In genomic region chr2:86035883-86036789, GRCh38 we compare ENCODE assay signal across 8 cellular contexts.
A peak's percentile ranks its signal among the peaks of the same experiment; 100 is the strongest.
DNase-seq lines count a peak whose midpoint lies in the region; ATAC-seq, FAIRE-seq and TF ChIP-seq lines count a peak whose summit lies in the region.

No MANE protein-coding gene starts in this region.

- TF ChIP-seq CTCF in glutamatergic neuron (IDR thresholded peaks at IDR 0.05; ENCODE audit: partially characterized antibody, unreplicated experiment), result peak; percentile 17
- TF ChIP-seq CTCF in progenitor cell of endocrine pancreas (IDR thresholded peaks at IDR 0.05; ENCODE audit: unreplicated experiment), result peak; percentile 54

- peak overlapping the region; percentile 96 for H3K27ac Mint-ChIP-seq in activated naive CD8-positive, alpha-beta T cell
- H3K27ac Mint-ChIP-seq in glutamatergic neuron (ENCODE audit: unreplicated experiment) (peak overlapping the region; percentile 96), progenitor cell of endocrine pancreas (peak overlapping the region; percentile 95)

- DNase-seq in DMS153 treated with DMSO at 0.1 percent for 48 hours (lab: John Stamatoyannopoulos, UW; ENCODE audit: unreplicated experiment) (peak; percentile 83), HTR-8/SVneo (ENCODE audit: insufficient read length, low spot score) (peak; percentile 24), RPMI7951 (ENCODE audit: low read depth) (peak; percentile 98), glutamatergic neuron (peak; percentile 56), progenitor cell of endocrine pancreas (ENCODE audit: low spot score, unreplicated experiment) (peak; percentile 26), cortex of kidney (lab: John Stamatoyannopoulos, UW) (no peak)

- peak; percentile 56 for ATAC-seq in GM21360 (IDR thresholded peaks at IDR 0.05; ENCODE audit: unreplicated experiment)

- FAIRE-seq in HTR-8/SVneo (lab: Jason Lieb, UNC), result no peak

- peaks cover 85% of the 10 kb centered on the region for H3K4me1 Mint-ChIP-seq in activated naive CD8-positive, alpha-beta T cell (ENCODE audit: low read depth)
- H3K4me1 Mint-ChIP-seq in glutamatergic neuron (ENCODE audit: low read depth, unreplicated experiment), result peaks cover 29% of the 10 kb centered on the region
- H3K4me1 Mint-ChIP-seq in progenitor cell of endocrine pancreas (ENCODE audit: low read depth), result peaks cover 11% of the 10 kb centered on the region

- no peaks in the 10 kb centered on the region for H3K9me3 Mint-ChIP-seq in activated naive CD8-positive, alpha-beta T cell (ENCODE audit: low read depth)
- peaks cover 6% of the 10 kb centered on the region for H3K9me3 Mint-ChIP-seq in glutamatergic neuron (ENCODE audit: unreplicated experiment)
- no peaks in the 10 kb centered on the region for H3K9me3 Mint-ChIP-seq in progenitor cell of endocrine pancreas (ENCODE audit: low read depth)

- H3K4me3 Mint-ChIP-seq in activated naive CD8-positive, alpha-beta T cell, result peak overlapping the region; percentile 84
- H3K4me3 Mint-ChIP-seq in glutamatergic neuron (ENCODE audit: unreplicated experiment) (peak overlapping the region; percentile 52), progenitor cell of endocrine pancreas (ENCODE audit: low read depth) (no peak overlapping the region)

- no peaks in the 10 kb centered on the region for H3K27me3 Mint-ChIP-seq in activated naive CD8-positive, alpha-beta T cell
- H3K27me3 Mint-ChIP-seq in glutamatergic neuron (ENCODE audit: unreplicated experiment) (peaks cover 12% of the 10 kb centered on the region), progenitor cell of endocrine pancreas (no peaks in the 10 kb centered on the region)

- H3K36me3 Mint-ChIP-seq in activated naive CD8-positive, alpha-beta T cell, result peaks cover 17% of the 10 kb centered on the region
- H3K36me3 Mint-ChIP-seq in glutamatergic neuron (ENCODE audit: unreplicated experiment) (peaks cover 4% of the 10 kb centered on the region), progenitor cell of endocrine pancreas (ENCODE audit: insufficient read depth) (peaks cover 12% of the 10 kb centered on the region)
